Comparison of ENCODE assay signal across 8 cellular contexts in the genomic region with DNA sequence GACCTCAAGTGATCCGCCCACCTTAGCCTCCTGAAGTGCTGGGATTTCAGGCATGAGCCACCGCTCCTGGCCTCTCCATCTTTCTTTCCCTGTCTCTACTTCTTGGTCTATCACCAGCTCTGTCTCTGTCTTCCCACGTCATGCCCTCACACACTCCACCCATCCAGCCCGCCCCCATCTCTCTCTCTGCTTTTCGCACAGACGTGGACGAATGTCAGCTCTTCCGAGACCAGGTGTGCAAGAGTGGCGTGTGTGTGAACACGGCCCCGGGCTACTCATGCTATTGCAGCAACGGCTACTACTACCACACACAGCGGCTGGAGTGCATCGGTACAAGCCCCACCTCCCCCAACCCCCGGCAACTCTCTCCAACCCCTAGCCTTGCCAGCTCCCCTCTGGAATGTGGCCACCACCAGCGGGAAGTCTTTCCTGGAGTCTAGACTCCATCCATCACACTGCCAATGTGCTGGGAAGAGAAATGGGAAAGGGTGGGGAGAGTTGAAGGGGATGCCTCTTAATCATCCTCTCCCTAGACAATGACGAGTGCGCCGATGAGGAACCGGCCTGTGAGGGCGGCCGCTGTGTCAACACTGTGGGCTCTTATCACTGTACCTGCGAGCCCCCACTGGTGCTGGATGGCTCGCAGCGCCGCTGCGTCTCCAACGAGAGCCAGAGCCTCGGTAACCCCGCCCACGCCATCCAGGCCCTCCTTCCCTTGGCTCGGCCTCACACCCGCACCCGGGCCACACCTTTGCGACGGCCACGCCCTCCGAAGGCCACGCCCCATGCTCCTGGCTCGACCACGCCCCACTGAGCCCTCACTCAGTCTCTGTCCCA. TPM values are rescaled to one million over a fixed set of nuclear protein-coding genes. Genes with fewer than 3 reads are reported as not detected.
A peak's percentile ranks its signal among the peaks of the same experiment; 100 is the strongest.
DNase-seq lines count a peak whose midpoint lies in the region; ATAC-seq, FAIRE-seq and TF ChIP-seq lines count a peak whose summit lies in the region.

No MANE protein-coding gene starts in this region.

- no peaks in the 10 kb centered on the region for H3K9me3 ChIP-seq in keratinocyte (ENCODE audit: control insufficient read depth, low read depth, low read length)

- no peaks in the 10 kb centered on the region for H3K27me3 Mint-ChIP-seq in activated B cell treated with CpG ODN at 0.5 μM for 24 hours
- no peaks in the 10 kb centered on the region for H3K27me3 Mint-ChIP-seq in activated naive CD4-positive, alpha-beta T cell treated with anti-CD3 and anti-CD28 coated beads, Interleukin-2, amount 10 ng/mL, durations not matched to agents 7 days and 5 days

- H4K20me1 ChIP-seq in keratinocyte (ENCODE audit: control insufficient read depth, extremely low read depth, insufficient read depth, low read length) = no peaks in the 10 kb centered on the region

- peak overlapping the region; percentile 22 for H3K4me2 ChIP-seq in keratinocyte (ENCODE audit: control insufficient read depth, extremely low read depth, insufficient read depth, low read depth, low read length)

- no peak overlapping the region for H3K27ac Mint-ChIP-seq in activated B cell treated with CpG ODN at 0.5 μM for 24 hours
- no peak overlapping the region for H3K27ac Mint-ChIP-seq in activated naive CD4-positive, alpha-beta T cell treated with anti-CD3 and anti-CD28 coated beads, Interleukin-2, amount 10 ng/mL, durations not matched to agents 7 days and 5 days

- intact Hi-C loops in activated B cell treated with CpG ODN at 0.5 μM for 24 hours (cut with micrococcal nuclease) = no loop called here

- ATAC-seq in activated B cell treated with CpG ODN at 0.5 μM for 24 hours (ENCODE audit: low read depth) (peak; percentile 34), GM21390 (IDR thresholded peaks at IDR 0.05; ENCODE audit: unreplicated experiment) (no peak), HG03196 (IDR thresholded peaks at IDR 0.05; ENCODE audit: unreplicated experiment) (no peak), HG03432 (IDR thresholded peaks at IDR 0.05; ENCODE audit: unreplicated experiment) (no peak)

- DNase-seq in DMS153 treated with DMSO at 0.1 percent for 48 hours (lab: John Stamatoyannopoulos, UW; ENCODE audit: unreplicated experiment) (peak; percentile 91), NCI-H146 (lab: John Stamatoyannopoulos, UW) (peak; percentile 96), activated B cell treated with CpG ODN at 0.5 μM for 24 hours (no peak), keratinocyte (ENCODE audit: low read depth, low spot score) (no peak)
- no peak for DNase-seq in activated naive CD4-positive, alpha-beta T cell treated with anti-CD3 and anti-CD28 coated beads, Interleukin-2, amount 10 ng/mL, durations not matched to agents 7 days and 5 days

- no peak overlapping the region for H3K4me3 Mint-ChIP-seq in activated B cell treated with CpG ODN at 0.5 μM for 24 hours
- no peak overlapping the region for H3K4me3 Mint-ChIP-seq in activated naive CD4-positive, alpha-beta T cell treated with anti-CD3 and anti-CD28 coated beads, Interleukin-2, amount 10 ng/mL, durations not matched to agents 7 days and 5 days

- no peaks in the 10 kb centered on the region for H3K4me1 Mint-ChIP-seq in activated B cell treated with CpG ODN at 0.5 μM for 24 hours
- peaks cover 17% of the 10 kb centered on the region for H3K4me1 Mint-ChIP-seq in activated naive CD4-positive, alpha-beta T cell treated with anti-CD3 and anti-CD28 coated beads, Interleukin-2, amount 10 ng/mL, durations not matched to agents 7 days and 5 days

- peaks cover 33 to 43% of the 10 kb centered on the region in 2 experiments for H3K36me3 ChIP-seq in keratinocyte (ENCODE audit: control insufficient read depth in 2 of 2, extremely low read depth in 1 of 2, insufficient read depth in 2 of 2, low read length in 2 of 2)

- no peaks in the 10 kb centered on the region for H3K9me1 ChIP-seq in keratinocyte (ENCODE audit: control insufficient read depth, extremely low read depth, insufficient read depth, low read length)

- no peak overlapping the region for H3K9ac ChIP-seq in keratinocyte (ENCODE audit: control insufficient read depth, extremely low read depth, insufficient read depth, low read length)

- H3K79me2 ChIP-seq in keratinocyte (ENCODE audit: control insufficient read depth, insufficient read depth, low read length) = no peaks in the 10 kb centered on the region

- POLR2A ChIA-PET in activated B cell treated with CpG ODN at 0.5 μM for 24 hours (lab: Charles Lee) = interaction anchor here (0.7 kb wide), 1 partner anchor 443 kb away, joined by 3 read pairs; no protein-coding TSS in a partner anchor

- peaks cover 4% of the 10 kb centered on the region for H3K4me1 ChIP-seq in keratinocyte (ENCODE audit: control insufficient read depth, extremely low read depth, insufficient read depth, low read length)

- H3K27me3 ChIP-seq in keratinocyte (ENCODE audit: control insufficient read depth, extremely low read depth, insufficient read depth, low read length) = no peaks in the 10 kb centered on the region

- no peak overlapping the region for H2AFZ ChIP-seq in keratinocyte (ENCODE audit: control insufficient read depth, low read length)

- H3K36me3 Mint-ChIP-seq in activated B cell treated with CpG ODN at 0.5 μM for 24 hours (ENCODE audit: low read depth) = peaks cover 64% of the 10 kb centered on the region
- H3K36me3 Mint-ChIP-seq in activated naive CD4-positive, alpha-beta T cell treated with anti-CD3 and anti-CD28 coated beads, Interleukin-2, amount 10 ng/mL, durations not matched to agents 7 days and 5 days = peaks cover 27% of the 10 kb centered on the region

- no peak for FAIRE-seq in keratinocyte (lab: Jason Lieb, UNC)

- no peak for TF ChIP-seq CTCF in activated B cell treated with CpG ODN at 0.5 μM for 24 hours (IDR thresholded peaks at IDR 0.05)
- TF ChIP-seq CTCF in keratinocyte (optimal IDR thresholded peaks at IDR 0.05 in 1 of 3, IDR thresholded peaks at IDR 0.05 in 1 of 3, conservative IDR thresholded peaks at IDR 0.05 in 1 of 3; ENCODE audit: extremely low read depth in 1 of 3, insufficient read depth in 2 of 3, low read length in 3 of 3) = no peak

- CTCF ChIA-PET in activated B cell treated with CpG ODN at 0.5 μM for 24 hours (lab: Charles Lee) = interaction anchor here (0.7 kb wide), 1 partner anchor 20 kb away, joined by 3 read pairs; no protein-coding TSS in a partner anchor
- CTCF ChIA-PET in activated naive CD4-positive, alpha-beta T cell treated with anti-CD3 and anti-CD28 coated beads, Interleukin-2, amount 10 ng/mL, durations not matched to agents 7 days and 5 days (lab: Charles Lee) = interaction anchor here (1.9 kb wide), 1 partner anchor 11 kb away, joined by 4 read pairs; no protein-coding TSS in a partner anchor

- dilution Hi-C loops in keratinocyte (cut with MboI; ENCODE audit: extremely low pct_ligation_motif_present, low sequenced_read_pairs) = no loop called here

- H3K27ac ChIP-seq in keratinocyte (ENCODE audit: control insufficient read depth, insufficient read depth, low read length) = no peak overlapping the region

- no peaks in the 10 kb centered on the region for H3K9me3 Mint-ChIP-seq in activated B cell treated with CpG ODN at 0.5 μM for 24 hours
- no peaks in the 10 kb centered on the region for H3K9me3 Mint-ChIP-seq in activated naive CD4-positive, alpha-beta T cell treated with anti-CD3 and anti-CD28 coated beads, Interleukin-2, amount 10 ng/mL, durations not matched to agents 7 days and 5 days

- no peak overlapping the region for H3K4me3 ChIP-seq in keratinocyte (ENCODE audit: control insufficient read depth in 2 of 3, extremely low read depth in 1 of 3, insufficient read depth in 2 of 3, low read depth in 1 of 3, low read length in 3 of 3)

RNA-seq across cellular contexts. Expression of gene LTBP4, which starts 22.5 kb away (rescaled TPM):
- total RNA-seq in activated B cell treated with CpG ODN at 0.5 μM for 24 hours = 57.2 and 75.1 TPM in 2 replicates
- polyA plus RNA-seq in keratinocyte = 25.9 to 48.0 TPM (median 29.6 TPM) in 3 replicates
- 18.4 TPM for polyA plus RNA-seq in keratinocyte (2011; ENCODE audit: low read depth)
- polyA plus RNA-seq in keratinocyte (2011; cell fraction: cytosol; rRNA removed) = 16.2 and 40.9 TPM in 2 replicates
- 171 and 248 TPM in 2 replicates for polyA plus RNA-seq in keratinocyte (2011; cell fraction: nucleus; rRNA removed)
- 67.3 and 104 TPM in 2 replicates for polyA plus RNA-seq in keratinocyte (2012; ENCODE audit: low replicate concordance)
- polyA minus RNA-seq in keratinocyte = 23.7 to 113 TPM (median 33.0 TPM) in 3 replicates
- 63.9 TPM for polyA minus RNA-seq in keratinocyte (2011; cell fraction: cytosol; rRNA and poly(A)+ RNA removed)
- 56.5 and 60.9 TPM in 2 replicates for polyA minus RNA-seq in keratinocyte (2011; cell fraction: nucleus; rRNA and poly(A)+ RNA removed)

RNA-seq across cellular contexts. Expression of gene SHKBP1, which starts 46.9 kb away (rescaled TPM):
- total RNA-seq in activated B cell treated with CpG ODN at 0.5 μM for 24 hours = 184 and 213 TPM in 2 replicates
- polyA plus RNA-seq in keratinocyte = 20.2 to 41.3 TPM (median 27.2 TPM) in 3 replicates
- polyA plus RNA-seq in keratinocyte (2011; ENCODE audit: low read depth) = 27.1 TPM
- 25.3 and 42.4 TPM in 2 replicates for polyA plus RNA-seq in keratinocyte (2011; cell fraction: cytosol; rRNA removed)
- polyA plus RNA-seq in keratinocyte (2011; cell fraction: nucleus; rRNA removed) = 36.2 and 53.8 TPM in 2 replicates
- polyA plus RNA-seq in keratinocyte (2012; ENCODE audit: low replicate concordance) = 45.0 and 60.3 TPM in 2 replicates
- polyA minus RNA-seq in keratinocyte = 50.2 to 86.6 TPM (median 52.0 TPM) in 3 replicates
- polyA minus RNA-seq in keratinocyte (2011; cell fraction: cytosol; rRNA and poly(A)+ RNA removed) = 144 TPM
- polyA minus RNA-seq in keratinocyte (2011; cell fraction: nucleus; rRNA and poly(A)+ RNA removed) = 31.9 and 39.0 TPM in 2 replicates

Comparison
In these comparisons a context has a peak if more than half of its experiments do, and no peak if none do; other contexts are left out.
1. DNase-seq: peak in DMS153 treated with DMSO at 0.1 percent for 48 hours (single experiment) and NCI-H146 (single experiment); none in activated B cell treated with CpG ODN at 0.5 μM for 24 hours (single experiment), keratinocyte (single experiment) and activated naive CD4-positive, alpha-beta T cell treated with anti-CD3 and anti-CD28 coated beads, Interleukin-2, amount 10 ng/mL, durations not matched to agents 7 days and 5 days (single experiment).